In the genomic region with DNA sequence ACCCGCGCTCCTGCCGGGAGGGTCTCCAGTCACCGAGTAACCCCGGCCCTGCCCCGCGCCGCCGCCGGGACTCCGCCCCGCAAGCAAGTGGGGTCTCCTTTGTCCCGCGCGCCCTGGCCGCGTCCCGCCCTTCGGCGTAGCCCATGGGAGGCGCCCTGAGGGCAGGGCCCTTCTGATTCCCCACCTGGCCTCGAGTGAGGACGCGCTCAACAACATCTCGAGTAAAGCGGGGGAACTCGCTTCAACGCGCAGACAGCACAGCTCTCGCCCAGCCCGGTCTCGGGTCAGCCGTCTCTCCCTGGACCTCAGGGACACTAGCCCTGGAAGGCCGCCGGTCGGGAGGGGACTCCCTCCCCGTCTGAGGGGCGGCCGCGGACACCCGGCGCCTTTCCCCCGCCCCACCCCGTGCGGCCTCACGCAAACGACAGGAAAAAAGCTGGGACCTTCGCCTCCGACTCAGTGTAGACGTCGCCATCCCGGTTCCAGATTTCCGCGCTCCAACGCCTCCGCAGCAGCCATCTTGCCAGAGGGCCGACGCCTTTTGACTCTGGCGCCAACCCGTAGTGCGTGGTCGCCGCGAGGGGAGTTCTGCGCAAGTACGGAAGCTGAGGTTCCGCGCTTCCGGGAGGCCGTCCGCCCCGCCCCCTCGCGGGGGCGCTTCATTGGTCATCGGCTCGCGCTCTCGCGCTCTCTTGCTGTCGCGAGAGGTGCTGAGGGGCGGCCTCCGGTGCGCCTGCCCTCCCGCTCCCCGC, we compare ENCODE assay signal across 8 cellular contexts. TPM values are rescaled to one million over a fixed set of nuclear protein-coding genes. Genes with fewer than 3 reads are reported as not detected.
DNase-seq lines count a peak whose midpoint lies in the region; FAIRE-seq and TF ChIP-seq lines count a peak whose summit lies in the region.

No MANE protein-coding gene starts in this region.

- peak overlapping the region; percentile 78 for H3K4me3 ChIP-seq in HFF-Myc (replicated peaks; ENCODE audit: low read depth, low read length)
- peak overlapping the region; percentile 99 for H3K4me3 ChIP-seq in SJCRH30
- H3K4me3 ChIP-seq in neutrophil (ENCODE audit: low read depth in 1 of 2, low read length in 1 of 2), result peak overlapping the region; percentile 85 to 94
- H3K4me3 ChIP-seq in subcutaneous abdominal adipose tissue (ENCODE audit: low read depth in 1 of 5, low read length in 5 of 5), result peak overlapping the region; percentile 76 to 96 (median 94)

- H3K36me3 ChIP-seq in SJCRH30 (peaks cover 56% of the 10 kb centered on the region), neutrophil (peaks cover 17% of the 10 kb centered on the region), subcutaneous abdominal adipose tissue (ENCODE audit: control insufficient read depth in 5 of 5, insufficient read depth in 5 of 5, low read length in 5 of 5) (peaks cover 2 to 32% (median 10%) of the 10 kb centered on the region in 5 donors)

- no peak for FAIRE-seq in frontal cortex (lab: Jason Lieb, UNC)

- peak overlapping the region; percentile 81 to 97 (median 92) for H3K9ac ChIP-seq in subcutaneous abdominal adipose tissue (ENCODE audit: low read length in 5 of 5)

- peak; percentile 92 for DNase-seq in GM04504 (ENCODE audit: low read depth)
- peak; percentile 86 for DNase-seq in HFF-Myc (ENCODE audit: extremely low read depth, low read depth)
- DNase-seq in MV-4-11 (lab: John Stamatoyannopoulos, UW), result peak; percentile 93
- peak; percentile 99 to 100 for DNase-seq in SJCRH30
- DNase-seq in activated naive CD4-positive, alpha-beta T cell treated with Interleukin-2 at 50 U/mL for 16 hours, result peak; percentile 97
- peak; percentile 99 for DNase-seq in frontal cortex (ENCODE audit: low spot score in 2 of 2)

- H3K4me1 ChIP-seq in SJCRH30 (peaks cover 12% of the 10 kb centered on the region), neutrophil (ENCODE audit: control insufficient read depth in 1 of 2, insufficient read depth in 1 of 2, low read depth in 1 of 2, low read length in 1 of 2) (peaks cover 28 to 30% of the 10 kb centered on the region in 2 experiments), subcutaneous abdominal adipose tissue (ENCODE audit: control insufficient read depth in 5 of 5, insufficient read depth in 5 of 5, low read length in 5 of 5) (peaks cover 9 to 47% (median 40%) of the 10 kb centered on the region in 5 donors)

- no peak for TF ChIP-seq CTCF in HFF-Myc (IDR thresholded peaks at IDR 0.05; ENCODE audit: low read depth, low read length, missing control alignments)
- TF ChIP-seq CTCF in neutrophil (IDR thresholded peaks at IDR 0.05), result no peak

- H3K27me3 ChIP-seq in SJCRH30, result no peaks in the 10 kb centered on the region
- H3K27me3 ChIP-seq in neutrophil, result no peaks in the 10 kb centered on the region
- no peaks in the 10 kb centered on the region for H3K27me3 ChIP-seq in subcutaneous abdominal adipose tissue (ENCODE audit: control insufficient read depth in 5 of 5, insufficient read depth in 4 of 5, low read length in 5 of 5)

- H3K9me3 ChIP-seq in SJCRH30 (replicated peaks) (no peaks in the 10 kb centered on the region), neutrophil (no peaks in the 10 kb centered on the region), subcutaneous abdominal adipose tissue (ENCODE audit: control insufficient read depth in 5 of 5, low read length in 5 of 5) (no peaks in the 10 kb centered on the region)

- H3K27ac ChIP-seq in SJCRH30, result peak overlapping the region; percentile 95
- H3K27ac ChIP-seq in neutrophil, result peak overlapping the region; percentile 93
- peak overlapping the region; percentile 89 for H3K27ac ChIP-seq in subcutaneous abdominal adipose tissue (ENCODE audit: low read depth, low read length)

RNA-seq across cellular contexts. Expression of a gene that starts 0.4 kb away (rescaled TPM):
- 109 and 117 TPM in 2 replicates for total RNA-seq in SJCRH30 (2014; rRNA removed; shearing (Covaris generic))
- 57.1 TPM for total RNA-seq in frontal cortex

RNA-seq across cellular contexts. Expression of a gene that starts 11.2 kb away (rescaled TPM):
- 98.5 and 108 TPM in 2 replicates for total RNA-seq in SJCRH30 (2014; rRNA removed; shearing (Covaris generic))
- total RNA-seq in frontal cortex, result 37.5 TPM

RNA-seq across cellular contexts. Expression of a gene that starts 15.0 kb away (rescaled TPM):
- total RNA-seq in SJCRH30 (2014; rRNA removed; shearing (Covaris generic)), result 1.1 and 2.1 TPM in 2 replicates
- under 0.01 TPM for total RNA-seq in frontal cortex

Comparison
In these comparisons a context has a peak if more than half of its experiments do, and no peak if none do; other contexts are left out.
1. Peak in every context shown above with its lines: DNase-seq, H3K4me3 ChIP-seq and H3K27ac ChIP-seq.